ENCODE assay signal across 33 cellular contexts in the genomic region with DNA sequence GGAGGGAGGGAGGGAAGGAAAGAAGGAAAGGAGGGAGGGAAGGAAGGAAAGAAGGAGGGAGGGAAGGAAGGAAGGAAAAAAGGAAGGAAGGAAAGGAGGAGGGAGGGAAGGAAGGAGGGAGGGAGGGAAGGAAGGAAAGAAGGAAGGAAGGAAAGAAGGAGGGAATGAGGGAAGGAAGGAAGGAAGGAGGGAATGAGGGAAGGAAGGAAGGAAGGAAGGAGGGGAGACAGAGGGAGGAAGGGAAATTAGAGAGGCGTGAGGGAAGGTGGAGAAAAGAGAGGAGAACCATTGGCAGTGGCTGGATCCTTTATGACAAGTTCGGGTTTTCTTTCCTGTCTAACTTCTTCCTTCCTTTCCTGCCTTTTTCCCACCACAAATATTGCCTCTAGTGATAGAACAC. TPM values are rescaled to one million over a fixed set of nuclear protein-coding genes. Genes with fewer than 3 reads are reported as not detected.
DNase-seq lines count a peak whose midpoint lies in the region; ATAC-seq, FAIRE-seq and TF ChIP-seq lines count a peak whose summit lies in the region.
"Had no signal": no experiment of that assay in that cellular context is flagged by ENCODE, and none has a peak within 500 bp of the region (broad histone marks: within the 10 kb centered on the region; RNA-seq: fewer than 3 reads in every experiment).

No MANE protein-coding gene starts in this region.

- no peak for TF ChIP-seq EP300 in HepG2 (IDR thresholded peaks at IDR 0.05; ENCODE audit: low read depth in 2 of 2, low read length in 2 of 2)
- TF ChIP-seq EP300 in HepG2 (CRISPR knock-in tag; IDR thresholded peaks at IDR 0.05; ENCODE audit: borderline replicate concordance) = no peak
- TF ChIP-seq EP300 in K562 (IDR thresholded peaks at IDR 0.05; ENCODE audit: low read length) = no peak

- WGBS in HepG2 (ENCODE audit: low lambda C conversion rate) = 24% methylated on average over 2 of the region's 2 CpGs
- WGBS in right lobe of liver (ENCODE audit: insufficient coverage, low coverage, low lambda C conversion rate, missing lambda C conversion rate) = 53% methylated on average over 2 of the region's 2 CpGs
- WGBS in K562 (ENCODE audit: insufficient coverage, low coverage, missing lambda C conversion rate) = 0% methylated on average over 1 of the region's 2 CpGs

- H3K27ac ChIP-seq in HepG2 (ENCODE audit: extremely low read length, insufficient read depth, low read length) (no peak overlapping the region), right lobe of liver (no peak overlapping the region), HEK293 (ENCODE audit: extremely low read depth, low read depth, low read length) (no peak overlapping the region), K562 (ENCODE audit: extremely low read depth, low read depth, low read length) (no peak overlapping the region)
- no peak overlapping the region for H3K27ac ChIP-seq in effector memory CD4-positive, alpha-beta T cell (ENCODE audit: insufficient read depth, low read length, poor library complexity, severe bottlenecking)
- H3K27ac ChIP-seq: 22Rv1; A549; BLaER1; BLaER1 treated with 17β-estradiol and CSF1 and Interleukin-3, amounts not matched to agents 10 nM and 100 nM; C4-2B had no signal

- H2AFZ ChIP-seq in HepG2 (ENCODE audit: low read length) (no peak overlapping the region), K562 (ENCODE audit: low read depth, low read length) (no peak overlapping the region)

- no peak overlapping the region for H3K4me2 ChIP-seq in HepG2 (ENCODE audit: low read depth, low read length)
- H3K4me2 ChIP-seq in K562 (ENCODE audit: insufficient read depth, low read length) = no peak overlapping the region
- H3K4me2 ChIP-seq: A549; BLaER1; BLaER1 treated with 17β-estradiol and CSF1 and Interleukin-3, amounts not matched to agents 10 nM and 100 nM had no signal

- CTCF ChIA-PET in HepG2 (lab: Yijun Ruan, JAX; ENCODE audit: low intra/inter-chr PET ratio, low total read pairs) (no interaction called here), HEK293 (lab: Yijun Ruan, JAX) (no interaction called here), K562 (lab: Yijun Ruan, JAX; ENCODE audit: low intra/inter-chr PET ratio) (no interaction called here)

- H3K4me1 ChIP-seq in HepG2 (ENCODE audit: insufficient read depth, low read length) (no peaks in the 10 kb centered on the region), right lobe of liver (no peaks in the 10 kb centered on the region), HEK293 (ENCODE audit: control insufficient read depth, insufficient read depth, low read length) (no peaks in the 10 kb centered on the region), K562 (replicated peaks in 1 of 2; ENCODE audit: control insufficient read depth in 2 of 2, insufficient read depth in 2 of 2, low read length in 2 of 2) (no peaks in the 10 kb centered on the region)
- no peaks in the 10 kb centered on the region for H3K4me1 ChIP-seq in effector memory CD4-positive, alpha-beta T cell (ENCODE audit: control insufficient read depth, insufficient read depth, low read length, poor library complexity, severe bottlenecking)
- H3K4me1 ChIP-seq: A549; BLaER1; BLaER1 treated with 17β-estradiol and CSF1 and Interleukin-3, amounts not matched to agents 10 nM and 100 nM; Caco-2 had no signal

- no TSS peak for BruUV-seq in HepG2 (replicated peaks; lab: Mats Ljungman, UMichigan)
- no TSS peak for BruUV-seq in K562 (replicated peaks; lab: Mats Ljungman, UMichigan)

- POLR2A ChIA-PET in HepG2 (lab: Yijun Ruan, JAX) (no interaction called here), HEK293 (lab: Yijun Ruan, JAX) (no interaction called here), K562 (lab: Yijun Ruan, JAX) (no interaction called here)

- in situ Hi-C loops in HepG2 (cut with HindIII; ENCODE audit: extremely low pct_ligation_motif_present, low pct_unique_long_range_greater_than_20kb) = no loop called here
- in situ Hi-C loops in K562 (cut with MboI) = no loop called here

- H3K4me3 ChIP-seq in HepG2 (replicated peaks in 1 of 3; ENCODE audit: insufficient read depth in 1 of 3, low read depth in 2 of 3, low read length in 3 of 3) (no peak overlapping the region), right lobe of liver (no peak overlapping the region), HEK293 (ENCODE audit: low read depth, low read length) (no peak overlapping the region), K562 (no peak overlapping the region)
- H3K4me3 ChIP-seq in effector memory CD4-positive, alpha-beta T cell (ENCODE audit: insufficient read depth, low read depth, low read length, poor library complexity, severe bottlenecking) = no peak overlapping the region
- H3K4me3 ChIP-seq: A549; BLaER1; BLaER1 treated with 17β-estradiol and CSF1 and Interleukin-3, amounts not matched to agents 10 nM and 100 nM had no signal

- TF ChIP-seq RAD21 in HepG2 (CRISPR knock-in tag; IDR thresholded peaks at IDR 0.05) (no peak), K562 (CRISPR knock-in tag; conservative IDR thresholded peaks at IDR 0.05 in 1 of 2, IDR thresholded peaks at IDR 0.05 in 1 of 2) (no peak)

- no peaks in the 10 kb centered on the region; a peak in 2 of 5 replicates for H3K27me3 ChIP-seq in HepG2 (ENCODE audit: control insufficient read depth in 1 of 2, insufficient read depth in 2 of 2, low read length in 2 of 2)
- H3K27me3 ChIP-seq in right lobe of liver = no peaks in the 10 kb centered on the region
- peaks cover 2 to 6% of the 10 kb centered on the region in 2 experiments; a peak in 2 of 5 replicates for H3K27me3 ChIP-seq in K562 (ENCODE audit: control insufficient read depth in 2 of 2, insufficient read depth in 2 of 2, low read length in 2 of 2)
- no peaks in the 10 kb centered on the region for H3K27me3 ChIP-seq in effector memory CD4-positive, alpha-beta T cell (replicated peaks; ENCODE audit: control insufficient read depth, insufficient read depth, low read length, poor library complexity, severe bottlenecking)
- H3K27me3 ChIP-seq: BLaER1; BLaER1 treated with 17β-estradiol and CSF1 and Interleukin-3, amounts not matched to agents 10 nM and 100 nM had no signal

- H4K20me1 ChIP-seq in HepG2 (ENCODE audit: insufficient read depth, low read length) = no peaks in the 10 kb centered on the region
- H4K20me1 ChIP-seq in K562 (replicated peaks; ENCODE audit: control insufficient read depth, insufficient read depth, low read length) = no peaks in the 10 kb centered on the region
- H4K20me1 ChIP-seq: BLaER1; BLaER1 treated with 17β-estradiol and CSF1 and Interleukin-3, amounts not matched to agents 10 nM and 100 nM had no signal

- ATAC-seq in HepG2 = no peak
- ATAC-seq in right lobe of liver = no peak
- ATAC-seq in K562 = no peak
- no peak for ATAC-seq in GM19467 (IDR thresholded peaks at IDR 0.05; ENCODE audit: unreplicated experiment)
- ATAC-seq: A549; CD8-positive, alpha-beta T cell had no signal

- H3K9me3 ChIP-seq in HepG2 (ENCODE audit: low read length) (no peaks in the 10 kb centered on the region), right lobe of liver (no peaks in the 10 kb centered on the region), HEK293 (ENCODE audit: control insufficient read depth, insufficient read depth, low read depth, low read length) (no peaks in the 10 kb centered on the region), K562 (replicated peaks; ENCODE audit: control insufficient read depth, insufficient read depth, low read depth, low read length) (no peaks in the 10 kb centered on the region)
- H3K9me3 ChIP-seq in effector memory CD4-positive, alpha-beta T cell (ENCODE audit: control insufficient read depth, low read length) = no peaks in the 10 kb centered on the region
- H3K9me3 ChIP-seq: A549, BE2C, BLaER1, Caco-2 had no signal

- DNase-seq in HepG2 (ENCODE audit: low spot score) = no peak
- no peak for DNase-seq in right lobe of liver
- no peak for DNase-seq in K562 (ENCODE audit: extremely low read depth in 1 of 4, low spot score in 3 of 4)
- no peak for DNase-seq in effector memory CD4-positive, alpha-beta T cell
- DNase-seq: 8988T; ACHN; AML-193; BE2C; C1 segment of cervical spinal cord; Caco-2; Calu3; CD4-positive, alpha-beta memory T cell; CD4-positive, alpha-beta T cell; CD4-positive, CD25-positive, alpha-beta regulatory T cell; CD8-positive, alpha-beta memory T cell; CD8-positive, alpha-beta T cell; COR-L47; DMS 273 treated with DMSO at 0.1 percent for 48 hours; DMS153; DMS53; DMS79; DMS79 treated with DMSO at 0.1 percent for 48 hours; DND-41; EL had no signal

- intact Hi-C loops in HepG2 (cut with micrococcal nuclease; ENCODE audit: unreplicated experiment) = no loop called here
- intact Hi-C loops in right lobe of liver (cut with DNase I) = no loop called here
- intact Hi-C loops in K562 (cut with micrococcal nuclease) = no loop called here

- TF ChIP-seq POLR2A in HepG2 (IDR thresholded peaks at IDR 0.05; ENCODE audit: insufficient read depth in 1 of 2, low read depth in 2 of 2, low read length in 2 of 2) = no peak
- TF ChIP-seq POLR2A in right lobe of liver (IDR thresholded peaks at IDR 0.05) = no peak
- no peak for TF ChIP-seq POLR2A in K562 (conservative IDR thresholded peaks at IDR 0.05)

- H3K79me2 ChIP-seq in HepG2 (ENCODE audit: insufficient read depth, low read length) (no peaks in the 10 kb centered on the region), K562 (ENCODE audit: control insufficient read depth, insufficient read depth, low read length) (no peaks in the 10 kb centered on the region)

- H3K9ac ChIP-seq in HepG2 (ENCODE audit: insufficient read depth, low read depth, low read length) (no peak overlapping the region), K562 (ENCODE audit: insufficient read depth in 1 of 2, low read depth in 2 of 2, low read length in 2 of 2) (no peak overlapping the region)
- H3K9ac ChIP-seq: BLaER1; BLaER1 treated with 17β-estradiol and CSF1 and Interleukin-3, amounts not matched to agents 10 nM and 100 nM had no signal

- H3K9me1 ChIP-seq in K562 (ENCODE audit: control insufficient read depth, insufficient read depth, low read length) = no peaks in the 10 kb centered on the region

- TF ChIP-seq CTCF in HepG2 (CRISPR knock-in tag; IDR thresholded peaks at IDR 0.05) (no peak), right lobe of liver (IDR thresholded peaks at IDR 0.05) (no peak), HEK293 (tag by site-specific recombination; IDR thresholded peaks at IDR 0.05) (no peak), K562 (IDR thresholded peaks at IDR 0.05 in 2 of 3, conservative IDR thresholded peaks at IDR 0.05 in 1 of 3; ENCODE audit: insufficient read depth in 2 of 3, low read depth in 1 of 3, low read length in 3 of 3) (no peak)

- no peak for FAIRE-seq in HepG2 (lab: Jason Lieb, UNC)
- FAIRE-seq in K562 (lab: Jason Lieb, UNC) = no peak
- FAIRE-seq: A204.1, A549, D721Med had no signal

- H3K36me3 ChIP-seq in HepG2 (replicated peaks in 1 of 2; ENCODE audit: control insufficient read depth in 1 of 2, insufficient read depth in 2 of 2, low read length in 2 of 2) = no peaks in the 10 kb centered on the region
- no peaks in the 10 kb centered on the region for H3K36me3 ChIP-seq in right lobe of liver
- H3K36me3 ChIP-seq in HEK293 (ENCODE audit: control insufficient read depth in 2 of 2, insufficient read depth in 1 of 2, low read length in 2 of 2) = no peaks in the 10 kb centered on the region
- no peaks in the 10 kb centered on the region for H3K36me3 ChIP-seq in K562 (ENCODE audit: control insufficient read depth, insufficient read depth, low read length)
- no peaks in the 10 kb centered on the region for H3K36me3 ChIP-seq in effector memory CD4-positive, alpha-beta T cell (ENCODE audit: control insufficient read depth, insufficient read depth, low read length)
- H3K36me3 ChIP-seq: BE2C; BLaER1; BLaER1 treated with 17β-estradiol and CSF1 and Interleukin-3, amounts not matched to agents 10 nM and 100 nM had no signal

RNA-seq across cellular contexts. Expression of a gene that starts 22.3 kb away (rescaled TPM):
- total RNA-seq in HepG2 (2016; rRNA removed; fragmentation: Illumina TruSeq; extraction: Trizol) (11.9 and 13.1 TPM in 2 replicates), right lobe of liver (1 to 10 TPM in 5 of 6 experiments, under 1 TPM in 1; 0.95 to 2.8 (median 2.0) TPM), K562 (2014; rRNA removed) (4.7 and 7.2 TPM in 2 replicates), K562 (2014; rRNA removed; fragmentation: Illumina TruSeq; extraction: Trizol) (9.4 and 10.1 TPM in 2 replicates), K562 (2015; rRNA removed; fragmentation: Illumina TruSeq; extraction: Trizol) (6.4 and 7.9 TPM in 2 replicates), K562 (2021) (11.3 and 11.9 TPM in 2 replicates)
- 13.7 and 14.0 TPM in 2 replicates for total RNA-seq in HepG2 (2016; cell fraction: cytosol; rRNA removed; fragmentation: Illumina TruSeq; extraction: Trizol; ENCODE audit: low read depth)
- 9.7 and 13.4 TPM in 2 replicates for total RNA-seq in HepG2 (2016; cell fraction: insoluble cytoplasmic fraction; rRNA removed; fragmentation: Illumina TruSeq; extraction: Trizol)
- 9.5 and 10.6 TPM in 2 replicates for total RNA-seq in HepG2 (2016; cell fraction: membrane; rRNA removed; fragmentation: Illumina TruSeq; extraction: Trizol)
- total RNA-seq in HepG2 (2016; cell fraction: nucleus; rRNA removed; fragmentation: Illumina TruSeq; extraction: Trizol) = 16.3 and 16.6 TPM in 2 replicates
- polyA plus RNA-seq in HepG2 (2011; rRNA removed) (32.4 and 36.1 TPM in 2 replicates), K562 (2011; rRNA removed) (15.3 and 18.6 TPM in 2 replicates), K562 (2014; fragmentation: Illumina TruSeq; extraction: Trizol) (15.6 and 15.8 TPM in 2 replicates), K562 (2014; fragmentation: Nextera tagmentation; extraction: Ambion mirVana) (10 to 100 TPM; 13.2 to 16.3 TPM), K562 (2014; rRNA removed) (8.1 and 14.7 TPM in 2 replicates)
- 23.8 and 35.4 TPM in 2 replicates for polyA plus RNA-seq in HepG2 (2011; cell fraction: cytosol; rRNA removed)
- 19.8 and 25.2 TPM in 2 replicates for polyA plus RNA-seq in HepG2 (2011; cell fraction: nucleus; rRNA removed)
- polyA plus RNA-seq in HepG2 (2012) = 33.3 and 35.5 TPM in 2 replicates
- polyA plus RNA-seq in HepG2 (2016; cell fraction: cytosol; fragmentation: Illumina TruSeq; extraction: Trizol; ENCODE audit: low read depth) = 8.6 and 9.9 TPM in 2 replicates
- polyA plus RNA-seq in HepG2 (2016; cell fraction: insoluble cytoplasmic fraction; fragmentation: Illumina TruSeq; extraction: Trizol; ENCODE audit: low read depth) = 18.9 and 20.9 TPM in 2 replicates
- 10.4 and 10.7 TPM in 2 replicates for polyA plus RNA-seq in HepG2 (2016; cell fraction: membrane; fragmentation: Illumina TruSeq; extraction: Trizol; ENCODE audit: low read depth)
- polyA plus RNA-seq in HepG2 (2016; cell fraction: nucleus; fragmentation: Illumina TruSeq; extraction: Trizol; ENCODE audit: insufficient read depth, low read depth) = 12.4 and 14.2 TPM in 2 replicates
- 7.3 and 48.1 TPM in 2 replicates for polyA minus RNA-seq in HepG2 (2011; rRNA and poly(A)+ RNA removed; ENCODE audit: low replicate concordance)
- polyA minus RNA-seq in HepG2 (2011; cell fraction: cytosol; rRNA and poly(A)+ RNA removed) = 13.7 and 15.4 TPM in 2 replicates
- polyA minus RNA-seq in HepG2 (2011; cell fraction: nucleus; rRNA and poly(A)+ RNA removed) = 55.6 and 61.8 TPM in 2 replicates
- 7.5 and 15.8 TPM in 2 replicates for total RNA-seq in K562 (2011; cell fraction: chromatin; rRNA removed; ENCODE audit: low replicate concordance)
- 4.9 and 6.2 TPM in 2 replicates for total RNA-seq in K562 (2011; cell fraction: nucleolus; rRNA removed)
- total RNA-seq in K562 (2011; cell fraction: nucleoplasm; rRNA removed) = 10.3 and 16.6 TPM in 2 replicates
- polyA plus RNA-seq in K562 (2011; cell fraction: cytosol; rRNA removed) = 15.9 and 18.2 TPM in 2 replicates
- 11.7 and 13.1 TPM in 2 replicates for polyA plus RNA-seq in K562 (2011; cell fraction: nucleus; rRNA removed)
- 11.6 and 25.6 TPM in 2 replicates for polyA plus RNA-seq in K562 (2012)
- polyA minus RNA-seq in K562 (2011; rRNA and poly(A)+ RNA removed) = 16.3 and 17.8 TPM in 2 replicates
- polyA minus RNA-seq in K562 (2011; cell fraction: cytosol; rRNA and poly(A)+ RNA removed) = 3.0 and 20.3 TPM in 2 replicates
- 10.2 and 14.4 TPM in 2 replicates for polyA minus RNA-seq in K562 (2011; cell fraction: nucleus; rRNA and poly(A)+ RNA removed)
